Comparison of ENCODE assay signal across 25 cellular contexts in the genomic region with DNA sequence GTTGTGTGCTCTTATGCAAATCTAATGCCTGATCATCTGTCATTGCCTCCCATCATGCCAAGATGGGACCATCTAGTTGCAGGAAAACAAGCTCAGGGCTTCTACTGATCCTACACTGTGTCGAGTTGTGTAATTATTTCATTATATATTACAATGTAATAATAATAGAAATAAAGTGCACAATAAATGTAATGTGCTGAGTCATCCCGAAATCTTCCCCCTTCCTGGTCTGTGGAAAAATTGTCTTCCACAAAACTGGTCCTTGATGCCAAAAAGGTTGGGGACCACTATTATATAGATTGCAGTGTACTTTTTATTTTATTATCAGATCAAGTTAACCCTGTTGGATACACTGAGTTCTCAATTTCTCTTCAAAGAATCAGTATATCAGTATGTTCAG. TPM values are rescaled to one million over a fixed set of nuclear protein-coding genes. Genes with fewer than 3 reads are reported as not detected.
DNase-seq lines count a peak whose midpoint lies in the region; ATAC-seq, FAIRE-seq and TF ChIP-seq lines count a peak whose summit lies in the region.
"Had no signal": no experiment of that assay in that cellular context is flagged by ENCODE, and none has a peak within 500 bp of the region (broad histone marks: within the 10 kb centered on the region; RNA-seq: fewer than 3 reads in every experiment).

No MANE protein-coding gene starts in this region.

- no peak overlapping the region for H3K18ac ChIP-seq in IMR-90 (ENCODE audit: low read depth, low read length)

- TF ChIP-seq POLR2A in A549 (IDR thresholded peaks at IDR 0.05; ENCODE audit: low read length): no peak
- no peak for TF ChIP-seq POLR2A in IMR-90 (IDR thresholded peaks at IDR 0.05; ENCODE audit: low read depth, low read length)
- no peak for TF ChIP-seq POLR2A in thyroid gland (IDR thresholded peaks at IDR 0.05)
- no peak for TF ChIP-seq POLR2A in erythroblast (IDR thresholded peaks at IDR 0.05; ENCODE audit: low read length)

- CTCF ChIA-PET in A549 (lab: Yijun Ruan, JAX) (no interaction called here), IMR-90 (lab: Yijun Ruan, JAX) (no interaction called here)

- no peaks in the 10 kb centered on the region for H3K27me3 ChIP-seq in IMR-90 (ENCODE audit: control insufficient read depth, insufficient read depth, low read length)
- H3K27me3 ChIP-seq in thyroid gland: no peaks in the 10 kb centered on the region
- H3K27me3 ChIP-seq: BLaER1 treated with 17β-estradiol and CSF1 and Interleukin-3, amounts not matched to agents 10 nM and 100 nM had no signal

- H3K36me3 ChIP-seq in IMR-90 (ENCODE audit: control insufficient read depth, insufficient read depth, low read length) (peaks cover 4% of the 10 kb centered on the region; the same call in 1 of the 2 replicates), thyroid gland (no peaks in the 10 kb centered on the region)

- no peak overlapping the region for H3K4ac ChIP-seq in IMR-90 (ENCODE audit: low read depth, low read length)

- no peak for TF ChIP-seq EP300 in A549 (IDR thresholded peaks at IDR 0.05)

- in situ Hi-C loops in IMR-90 (cut with MboI; ENCODE audit: low sequenced_read_pairs): no loop called here

- no peak overlapping the region for H2BK15ac ChIP-seq in IMR-90 (ENCODE audit: low read depth, low read length)

- no peak overlapping the region for H4K8ac ChIP-seq in IMR-90 (ENCODE audit: low read depth in 2 of 2, low read length in 2 of 2)

- H2BK120ac ChIP-seq in IMR-90 (ENCODE audit: low read depth, low read length): no peak overlapping the region

- no peaks in the 10 kb centered on the region for H3K9me1 ChIP-seq in IMR-90 (ENCODE audit: insufficient read depth, low read length)

- peaks cover 19% of the 10 kb centered on the region for H3K36me3 Mint-ChIP-seq in endothelial cell (ENCODE audit: low read depth, unreplicated experiment)
- H3K36me3 Mint-ChIP-seq in activated T-helper 2 cell treated with anti-CD3 and anti-CD28 coated beads, Interferon-gamma antibody, Interleukin-2, Interleukin-4, amounts not matched to agents 10 μg/mL and 5 μg/mL and 100 μg/mL, durations not matched to agents 14 hours and 24 hours and 36 hours (ENCODE audit: low read depth): no peaks in the 10 kb centered on the region

- ATAC-seq in A549 (no peak), IMR-90 (ENCODE audit: low read depth) (no peak), HG03025 (IDR thresholded peaks at IDR 0.05; ENCODE audit: low FRiP score, unreplicated experiment) (no peak)
- ATAC-seq: CD8-positive, alpha-beta T cell; GM12878 had no signal

- POLR2A ChIA-PET in A549 (lab: Yijun Ruan, JAX) (no interaction called here), IMR-90 (lab: Charles Lee; ENCODE audit: unreplicated experiment) (no interaction called here)

- no peak overlapping the region for H3K23ac ChIP-seq in IMR-90 (ENCODE audit: low read depth, low read length)

- no peak for DNase-seq in A549 (ENCODE audit: low read depth in 1 of 2, low spot score in 1 of 2)
- DNase-seq in IMR-90: no peak
- DNase-seq in endothelial cell (ENCODE audit: low spot score): no peak
- DNase-seq in thyroid gland: no peak
- no peak for DNase-seq in activated T-helper 2 cell treated with anti-CD3 and anti-CD28 coated beads, Interferon-gamma antibody, Interleukin-2, Interleukin-4, amounts not matched to agents 10 μg/mL and 5 μg/mL and 100 μg/mL, durations not matched to agents 14 hours and 24 hours and 36 hours (ENCODE audit: low spot score)
- no peak for DNase-seq in erythroblast (lab: John Stamatoyannopoulos, UW)
- DNase-seq: 8988T; AML-193; Caco-2; Calu3; CD4-positive, alpha-beta T cell; CD8-positive, alpha-beta T cell; DMS79; DND-41; EL; GDM1 had no signal

- H2AK9ac ChIP-seq in IMR-90 (replicated peaks; ENCODE audit: low read depth, low read length, poor library complexity): no peak overlapping the region

- H3K9me3 ChIP-seq in A549: peaks cover 7% of the 10 kb centered on the region; the same call in 2 of the 3 replicates
- no peaks in the 10 kb centered on the region; the same call in 1 of the 2 replicates for H3K9me3 ChIP-seq in IMR-90 (ENCODE audit: control insufficient read depth, insufficient read depth, low read length)
- H3K9me3 ChIP-seq in thyroid gland: no peaks in the 10 kb centered on the region
- H3K9me3 ChIP-seq: Caco-2 had no signal

- H3K4me3 ChIP-seq in A549 (no peak overlapping the region), IMR-90 (ENCODE audit: insufficient read depth, low read depth, low read length) (no peak overlapping the region), thyroid gland (replicated peaks in 1 of 3) (no peak overlapping the region)
- H3K4me3 ChIP-seq: BLaER1 treated with 17β-estradiol and CSF1 and Interleukin-3, amounts not matched to agents 10 nM and 100 nM; GM12878 had no signal

- no TSS peak for BruUV-seq in IMR-90 (replicated peaks; lab: Mats Ljungman, UMichigan)

- H3K14ac ChIP-seq in IMR-90 (replicated peaks; ENCODE audit: low read depth, low read length): no peak overlapping the region

- no peak overlapping the region for H3K27ac Mint-ChIP-seq in endothelial cell (ENCODE audit: unreplicated experiment)
- H3K27ac Mint-ChIP-seq in activated T-helper 2 cell treated with anti-CD3 and anti-CD28 coated beads, Interferon-gamma antibody, Interleukin-2, Interleukin-4, amounts not matched to agents 10 μg/mL and 5 μg/mL and 100 μg/mL, durations not matched to agents 14 hours and 24 hours and 36 hours: no peak overlapping the region
- H3K27ac Mint-ChIP-seq: B cell; CD4-positive, alpha-beta T cell; CD8-positive, alpha-beta T cell had no signal

- H3K4me2 ChIP-seq in A549 (no peak overlapping the region), IMR-90 (ENCODE audit: low read depth, low read length) (no peak overlapping the region)
- H3K4me2 ChIP-seq: BLaER1 treated with 17β-estradiol and CSF1 and Interleukin-3, amounts not matched to agents 10 nM and 100 nM had no signal

- H3K27ac ChIP-seq in A549 (no peak overlapping the region), IMR-90 (ENCODE audit: insufficient read depth, low read length) (no peak overlapping the region), thyroid gland (peak overlapping the region in 2 of 3 donors; percentile 52 to 54)
- H3K27ac ChIP-seq: BLaER1 treated with 17β-estradiol and CSF1 and Interleukin-3, amounts not matched to agents 10 nM and 100 nM; C4-2B had no signal

- no peak overlapping the region for H4K91ac ChIP-seq in IMR-90 (ENCODE audit: insufficient read depth, low read depth, low read length)

- H2BK5ac ChIP-seq in IMR-90 (ENCODE audit: low read depth, low read length, poor library complexity, severe bottlenecking): no peak overlapping the region

- H3K4me1 ChIP-seq in A549 (no peaks in the 10 kb centered on the region), IMR-90 (ENCODE audit: control insufficient read depth, insufficient read depth, low read length) (no peaks in the 10 kb centered on the region), thyroid gland (peaks cover 13 to 38% of the 10 kb centered on the region in 2 donors)
- H3K4me1 ChIP-seq: BLaER1 treated with 17β-estradiol and CSF1 and Interleukin-3, amounts not matched to agents 10 nM and 100 nM; Caco-2 had no signal

- H3K4me3 Mint-ChIP-seq in endothelial cell (ENCODE audit: unreplicated experiment): peak overlapping the region; percentile 81
- H3K4me3 Mint-ChIP-seq in activated T-helper 2 cell treated with anti-CD3 and anti-CD28 coated beads, Interferon-gamma antibody, Interleukin-2, Interleukin-4, amounts not matched to agents 10 μg/mL and 5 μg/mL and 100 μg/mL, durations not matched to agents 14 hours and 24 hours and 36 hours (ENCODE audit: low read depth): no peak overlapping the region
- H3K4me3 Mint-ChIP-seq: B cell; CD4-positive, alpha-beta T cell; CD8-positive, alpha-beta T cell had no signal

- 77% methylated on average over 2 of the region's 2 CpGs for WGBS in A549 (ENCODE audit: missing lambda C conversion rate)
- WGBS in IMR-90 (ENCODE audit: extremely low coverage in 2 of 2, insufficient read length in 1 of 2), 2 experiments: no CpG with 5 or more reads among the region's 2 CpGs
- WGBS in thyroid gland, 2 donors: 98 to 99% methylated on average over 2 of the region's 2 CpGs

- FAIRE-seq in A549 (lab: Jason Lieb, UNC): no peak
- FAIRE-seq: A204.1, D721Med, GM12878, GM12892, GM18507 had no signal

- TF ChIP-seq CTCF in A549 (IDR thresholded peaks at IDR 0.05): no peak
- TF ChIP-seq CTCF in IMR-90 (conservative IDR thresholded peaks at IDR 0.05; ENCODE audit: low read depth, low read length): no peak
- TF ChIP-seq CTCF in endothelial cell (IDR thresholded peaks at IDR 0.05; ENCODE audit: unreplicated experiment): no peak
- TF ChIP-seq CTCF in thyroid gland (IDR thresholded peaks at IDR 0.05): no peak

- H3K4me1 Mint-ChIP-seq in endothelial cell (ENCODE audit: unreplicated experiment): no peaks in the 10 kb centered on the region
- H3K4me1 Mint-ChIP-seq in activated T-helper 2 cell treated with anti-CD3 and anti-CD28 coated beads, Interferon-gamma antibody, Interleukin-2, Interleukin-4, amounts not matched to agents 10 μg/mL and 5 μg/mL and 100 μg/mL, durations not matched to agents 14 hours and 24 hours and 36 hours (ENCODE audit: low read depth): no peaks in the 10 kb centered on the region
- H3K4me1 Mint-ChIP-seq: B cell had no signal

- dilution Hi-C loops in IMR-90 (cut with HindIII; ENCODE audit: low sequenced_read_pairs, unreplicated experiment): no loop called here

- intact Hi-C loops in IMR-90 (cut with micrococcal nuclease): no loop called here
- intact Hi-C loops in thyroid gland (cut with DNase I): no loop called here
- intact Hi-C loops in activated T-helper 2 cell treated with anti-CD3 and anti-CD28 coated beads, Interferon-gamma antibody, Interleukin-2, Interleukin-4, amounts not matched to agents 10 μg/mL and 5 μg/mL and 100 μg/mL, durations not matched to agents 14 hours and 24 hours and 36 hours (cut with micrococcal nuclease): no loop called here

- no peaks in the 10 kb centered on the region for H3K27me3 Mint-ChIP-seq in endothelial cell (ENCODE audit: unreplicated experiment)
- H3K27me3 Mint-ChIP-seq in activated T-helper 2 cell treated with anti-CD3 and anti-CD28 coated beads, Interferon-gamma antibody, Interleukin-2, Interleukin-4, amounts not matched to agents 10 μg/mL and 5 μg/mL and 100 μg/mL, durations not matched to agents 14 hours and 24 hours and 36 hours (ENCODE audit: low read depth): no peaks in the 10 kb centered on the region
- H3K27me3 Mint-ChIP-seq: B cell; CD4-positive, alpha-beta T cell had no signal

- H4K20me1 ChIP-seq in IMR-90 (ENCODE audit: insufficient read depth, low read length): no peaks in the 10 kb centered on the region
- H4K20me1 ChIP-seq: BLaER1 treated with 17β-estradiol and CSF1 and Interleukin-3, amounts not matched to agents 10 nM and 100 nM had no signal

- TF ChIP-seq RAD21 in A549 (conservative IDR thresholded peaks at IDR 0.05 in 1 of 2, IDR thresholded peaks at IDR 0.05 in 1 of 2): no peak
- no peak for TF ChIP-seq RAD21 in IMR-90 (IDR thresholded peaks at IDR 0.05; ENCODE audit: low read length)

- H3K9me3 Mint-ChIP-seq in endothelial cell (ENCODE audit: unreplicated experiment): peaks cover 5% of the 10 kb centered on the region
- H3K9me3 Mint-ChIP-seq in activated T-helper 2 cell treated with anti-CD3 and anti-CD28 coated beads, Interferon-gamma antibody, Interleukin-2, Interleukin-4, amounts not matched to agents 10 μg/mL and 5 μg/mL and 100 μg/mL, durations not matched to agents 14 hours and 24 hours and 36 hours: peaks cover 4% of the 10 kb centered on the region
- H3K9me3 Mint-ChIP-seq: CD8-positive, alpha-beta T cell had no signal

- H2AK5ac ChIP-seq in IMR-90 (ENCODE audit: low read depth, low read length): no peak overlapping the region

- H4K5ac ChIP-seq in IMR-90 (ENCODE audit: low read depth, low read length): no peak overlapping the region

- H2BK20ac ChIP-seq in IMR-90 (ENCODE audit: low read depth, low read length): no peak overlapping the region

- H3K9ac ChIP-seq in IMR-90 (ENCODE audit: low read depth, low read length): no peak overlapping the region
- H3K9ac ChIP-seq: BLaER1 treated with 17β-estradiol and CSF1 and Interleukin-3, amounts not matched to agents 10 nM and 100 nM had no signal

- H3K56ac ChIP-seq in IMR-90 (ENCODE audit: extremely low read depth, insufficient read depth, low read length): no peak overlapping the region

- no peaks in the 10 kb centered on the region for H3K79me1 ChIP-seq in IMR-90 (ENCODE audit: low read depth in 1 of 2, low read length in 2 of 2)

- no peak overlapping the region for H2AFZ ChIP-seq in IMR-90 (replicated peaks; ENCODE audit: low read length, poor library complexity)

RNA-seq across cellular contexts. Expression of gene BBS9, which starts 50.2 kb away (rescaled TPM):
- 9.1 and 9.2 TPM in 2 replicates for polyA plus RNA-seq in A549 (2011; rRNA removed)
- polyA plus RNA-seq in A549 (2012; cell fraction: cytosol; rRNA removed): 1.8 and 2.4 TPM in 2 replicates
- polyA plus RNA-seq in A549 (2012; cell fraction: nucleus; rRNA removed): 1.1 and 3.4 TPM in 2 replicates
- 5.5 to 10.6 TPM (median 8.3 TPM) in 3 replicates for polyA plus RNA-seq in A549 (2017; fragmentation: RNase III; extraction: RNeasy Plus Mini Kit Qiagen cat#74134 plus additional on column Dnase treatment)
- polyA minus RNA-seq in A549 (2011; rRNA and poly(A)+ RNA removed): 19.7 and 21.6 TPM in 2 replicates
- total RNA-seq in IMR-90 (2012; rRNA removed): 9.5 and 11.9 TPM in 2 replicates
- polyA plus RNA-seq in IMR-90 (2012; rRNA removed): 6.5 and 7.9 TPM in 2 replicates
- 2.5 and 3.6 TPM in 2 replicates for polyA plus RNA-seq in IMR-90 (2012; cell fraction: cytosol; rRNA removed)
- polyA plus RNA-seq in IMR-90 (2012; cell fraction: nucleus; rRNA removed; ENCODE audit: low replicate concordance): 1.9 and 7.4 TPM in 2 replicates
- 33.0 TPM for total RNA-seq in endothelial cell (ENCODE audit: unreplicated experiment)
- 10 to 100 TPM; 59.2 to 84.8 (median 73.1) TPM for total RNA-seq in thyroid gland
- 4.8 and 6.8 TPM in 2 replicates for total RNA-seq in activated T-helper 2 cell treated with anti-CD3 and anti-CD28 coated beads, Interferon-gamma antibody, Interleukin-2, Interleukin-4, amounts not matched to agents 10 μg/mL and 5 μg/mL and 100 μg/mL, durations not matched to agents 14 hours and 24 hours and 36 hours

Comparison
In these comparisons a context has a peak if more than half of its experiments do, and no peak if none do; other contexts are left out.
1. H3K27ac ChIP-seq: peak in thyroid gland (2 of 3); none in A549 (0 of 2) and IMR-90 (single experiment).